In genomic region chr5:78588517-78588916, GRCh38 we compare ENCODE assay signal across 10 cellular contexts.
"Had no signal": no experiment of that assay in that cellular context is flagged by ENCODE, and none has a peak within 500 bp of the region (broad histone marks: within the 10 kb centered on the region; RNA-seq: fewer than 3 reads in every experiment).

No MANE protein-coding gene starts in this region.

- ATAC-seq: activated T-cell treated with anti-CD3 and anti-CD28 coated beads, Interleukin-2, amount 50 U/mL, for 72 hours; stimulated activated naive B cell treated with anti-CD40 and anti-IgM and Interleukin-4, amounts not matched to agents 10 μg/mL and 1 μg/mL and 100 μg/mL, for 72 hours had no signal

- H3K27me3 ChIP-seq: pancreas, upper lobe of left lung had no signal

- H3K36me3 ChIP-seq: pancreas, upper lobe of left lung had no signal

- DNase-seq: activated CD4-positive, alpha-beta memory T cell treated with anti-CD3 and anti-CD28 coated beads for 36 hours; activated gamma-delta T cell treated with Interleukin-2 at 50 U/mL for 16 hours; activated naive CD8-positive, alpha-beta T cell treated with anti-CD3 and anti-CD28 coated beads for 36 hours; activated T-cell treated with anti-CD3 and anti-CD28 coated beads, Interleukin-2, amount 50 U/mL, for 72 hours; anterior cingulate cortex; pancreas; small intestine; stimulated activated naive B cell treated with anti-CD40 and anti-IgM and Interleukin-4, amounts not matched to agents 10 μg/mL and 1 μg/mL and 100 μg/mL, for 72 hours; T-helper 9 cell had no signal

- H3K4me3 ChIP-seq: pancreas, upper lobe of left lung had no signal

- H3K9me3 ChIP-seq: pancreas, upper lobe of left lung had no signal
